In the genomic region with DNA sequence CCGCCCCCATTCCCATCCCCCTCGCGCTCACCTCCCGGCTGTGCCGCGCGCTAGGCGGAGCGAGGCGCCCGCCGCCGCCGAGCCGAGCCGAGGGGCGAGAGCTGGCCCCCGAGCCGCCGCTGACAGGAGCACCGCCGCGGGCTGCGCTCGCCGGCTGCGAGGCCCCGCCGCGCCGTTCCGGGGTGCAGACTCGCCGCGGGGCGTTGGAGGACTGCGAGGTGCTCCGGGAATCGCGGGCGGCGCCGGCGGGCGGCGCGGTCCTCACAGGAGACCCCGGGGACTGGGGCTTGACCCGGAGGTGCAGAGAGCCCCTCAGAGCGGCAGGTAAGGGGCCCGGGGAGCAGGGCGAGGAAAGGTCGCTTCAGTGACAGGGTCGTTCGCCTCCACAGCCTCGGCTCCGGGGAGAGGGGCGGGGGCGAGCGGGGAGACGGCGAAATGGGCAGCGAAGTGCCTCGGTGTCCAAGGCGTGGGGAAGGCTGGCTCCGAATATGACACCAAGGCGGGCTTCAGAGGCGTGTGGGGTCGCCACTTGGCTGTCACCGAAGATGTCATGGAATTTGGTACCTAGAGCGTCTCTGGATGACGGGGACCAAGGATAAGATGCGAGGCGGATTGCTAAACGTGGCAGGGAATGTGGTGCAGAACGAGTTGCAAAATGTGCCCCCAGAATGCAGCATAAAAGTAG, we compare ENCODE assay signal across 8 cellular contexts. TPM values are rescaled to one million over a fixed set of nuclear protein-coding genes. Genes with fewer than 3 reads are reported as not detected.
DNase-seq lines count a peak whose midpoint lies in the region; ATAC-seq and TF ChIP-seq lines count a peak whose summit lies in the region.

No MANE protein-coding gene starts in this region.

- peak overlapping the region; percentile 88 to 95 for H3K4me3 ChIP-seq in cardiac fibroblast (replicated peaks in 1 of 2; ENCODE audit: low read depth in 2 of 2, low read length in 2 of 2)

- DNase-seq in NCI-H1417 (lab: John Stamatoyannopoulos, UW), result peak; percentile 29 to 72 (median 59)
- DNase-seq in NCI-H1417 treated with DMSO at 0.1 percent for 48 hours (lab: John Stamatoyannopoulos, UW), result no peak
- DNase-seq in T-helper 2 cell, result peak in 4 of 5 experiments; percentile 19 to 58 (median 38)
- DNase-seq in cardiac fibroblast (ENCODE audit: low read depth in 2 of 2), result peak in 1 of 2 donors; percentile 58
- peak; percentile 53 to 82 for DNase-seq in left colon
- peak; percentile 69 for DNase-seq in stimulated activated CD4-positive, alpha-beta T cell treated with anti-CD3 and anti-CD28 coated beads, Interleukin-4, amount 100 ng/mL, for 1 hour

- TF ChIP-seq CTCF in cardiac fibroblast (IDR thresholded peaks at IDR 0.05; ENCODE audit: low read depth, low read length), result no peak

- intact Hi-C loops in left colon (cut with DNase I, micrococcal nuclease), result loop anchor here (10.0 kb wide), 1 partner anchor 262 kb away; no protein-coding TSS in a partner anchor

- peak; percentile 21 for ATAC-seq in HG03175 (IDR thresholded peaks at IDR 0.05; ENCODE audit: unreplicated experiment)
- no peak for ATAC-seq in left colon
- no peak for ATAC-seq in GM18517 (IDR thresholded peaks at IDR 0.05; ENCODE audit: unreplicated experiment)

RNA-seq across cellular contexts. Expression of gene TANC2, which starts 0.5 kb away (rescaled TPM):
- total RNA-seq in left colon, result 10 to 100 TPM; 16.2 to 22.8 TPM
